Comparison of ENCODE assay signal across 25 cellular contexts in genomic region chr6:13234130-13234529, GRCh38.
DNase-seq lines count a peak whose midpoint lies in the region; ATAC-seq and TF ChIP-seq lines count a peak whose summit lies in the region.
"Had no signal": no experiment of that assay in that cellular context is flagged by ENCODE, and none has a peak within 500 bp of the region (broad histone marks: within the 10 kb centered on the region; RNA-seq: fewer than 3 reads in every experiment).

No MANE protein-coding gene starts in this region.

- intact Hi-C loops in left ventricle myocardium inferior (cut with micrococcal nuclease) (no loop called here), heart left ventricle (cut with DNase I) (no loop called here), aorta (cut with DNase I) (loop anchor here in 1 of 2 donors (5.0 kb wide), 1 partner anchor 93 kb away; the partner anchor contains the start of gene TBC1D7)
- intact Hi-C loops in activated CD4-positive, alpha-beta T cell treated with anti-CD3 and anti-CD28 coated beads, Interleukin-2, amount 10 ng/mL, durations not matched to agents 24 days and 14 days (cut with micrococcal nuclease): no loop called here

- H3K36me3 Mint-ChIP-seq in activated CD4-positive, alpha-beta T cell treated with anti-CD3 and anti-CD28 coated beads, Interleukin-2, amount 10 ng/mL, durations not matched to agents 24 days and 14 days (ENCODE audit: low read depth): no peaks in the 10 kb centered on the region
- H3K36me3 Mint-ChIP-seq: activated naive CD4-positive, alpha-beta T cell treated with anti-CD3 and anti-CD28 coated beads, Interleukin-2, amount 50 U/mL, for 24 hours; natural killer cell had no signal

- H3K27ac Mint-ChIP-seq in activated CD4-positive, alpha-beta T cell treated with anti-CD3 and anti-CD28 coated beads, Interleukin-2, amount 10 ng/mL, durations not matched to agents 24 days and 14 days: no peak overlapping the region
- H3K27ac Mint-ChIP-seq: activated CD4-positive, alpha-beta memory T cell treated with anti-CD3 and anti-CD28 coated beads, Interleukin-2, amount 10 ng/mL, durations not matched to agents 7 days and 5 days; activated naive CD4-positive, alpha-beta T cell treated with anti-CD3 and anti-CD28 coated beads, Interleukin-2, amount 50 U/mL, for 24 hours; activated T-helper 17 cell treated with anti-CD3 and anti-CD28 coated beads, Interleukin-2, amount 50 U/mL, for 72 hours; natural killer cell; stimulated activated naive CD8-positive, alpha-beta T cell treated with anti-CD3 and anti-CD28 coated beads, Interleukin-15, amount 100 ng/mL, for 72 hours; T-helper 1 cell treated with Interleukin-12 subunit alpha and Interleukin-12 subunit beta and Interleukin-4 antibody, amounts not matched to agents 30 μg/mL and 1 μg/mL, for 36 hours had no signal

- no peaks in the 10 kb centered on the region for H3K9me3 ChIP-seq in left ventricle myocardium inferior (replicated peaks)
- no peaks in the 10 kb centered on the region for H3K9me3 ChIP-seq in heart left ventricle
- no peaks in the 10 kb centered on the region for H3K9me3 ChIP-seq in aorta (ENCODE audit: control insufficient read depth, low read length)
- H3K9me3 ChIP-seq: thyroid gland had no signal

- no peak for DNase-seq in left ventricle myocardium inferior
- no peak for DNase-seq in heart left ventricle
- peak; percentile 74 for DNase-seq in RPMI7951 (ENCODE audit: low read depth)
- DNase-seq in epithelial cell of esophagus (ENCODE audit: low read depth): peak; percentile 42
- DNase-seq in aorta: no peak
- no peak for DNase-seq in NCI-H2227 (lab: John Stamatoyannopoulos, UW; ENCODE audit: unreplicated experiment)
- DNase-seq in activated CD4-positive, alpha-beta T cell treated with anti-CD3 and anti-CD28 coated beads, Interleukin-2, amount 10 ng/mL, durations not matched to agents 24 days and 14 days: no peak
- DNase-seq: activated CD4-positive, alpha-beta memory T cell treated with anti-CD3 and anti-CD28 coated beads, Interleukin-2, amount 10 ng/mL, durations not matched to agents 7 days and 5 days; activated CD4-positive, CD25-positive, alpha-beta regulatory T cell treated with anti-CD3 and anti-CD28 coated beads, Interleukin-2, amount 50 U/mL, for 72 hours; activated CD8-positive, alpha-beta memory T cell treated with anti-CD3 and anti-CD28 coated beads, Interleukin-2, amount 50 U/mL, for 48 hours; central memory CD4-positive, alpha-beta T cell; dermis blood vessel endothelial cell; DMS79; natural killer cell; NCI-H1105; NCI-H1930; occipital lobe; small intestine; stimulated activated naive CD8-positive, alpha-beta T cell treated with anti-CD3 and anti-CD28 coated beads, Interleukin-15, amount 100 ng/mL, for 72 hours; thyroid gland had no signal

- H3K4me1 ChIP-seq in left ventricle myocardium inferior: peaks cover 36% of the 10 kb centered on the region
- H3K4me1 ChIP-seq in heart left ventricle: peaks cover 0 to 13% (median 5%) of the 10 kb centered on the region in 12 donors
- peaks cover 5 to 11% of the 10 kb centered on the region in 2 donors for H3K4me1 ChIP-seq in aorta (ENCODE audit: control insufficient read depth in 1 of 2, insufficient read depth in 2 of 2, low read length in 2 of 2)
- H3K4me1 ChIP-seq: thyroid gland had no signal

- H3K4me1 Mint-ChIP-seq in activated CD4-positive, alpha-beta T cell treated with anti-CD3 and anti-CD28 coated beads, Interleukin-2, amount 10 ng/mL, durations not matched to agents 24 days and 14 days: peaks cover 7% of the 10 kb centered on the region

- H3K27me3 ChIP-seq in left ventricle myocardium inferior (ENCODE audit: low read depth) (no peaks in the 10 kb centered on the region), heart left ventricle (no peaks in the 10 kb centered on the region), aorta (ENCODE audit: control insufficient read depth in 1 of 2, insufficient read depth in 2 of 2, low read length in 1 of 2) (no peaks in the 10 kb centered on the region)
- H3K27me3 ChIP-seq: thyroid gland had no signal

- H3K4me3 Mint-ChIP-seq in activated CD4-positive, alpha-beta T cell treated with anti-CD3 and anti-CD28 coated beads, Interleukin-2, amount 10 ng/mL, durations not matched to agents 24 days and 14 days: no peak overlapping the region
- H3K4me3 Mint-ChIP-seq: activated CD4-positive, alpha-beta memory T cell treated with anti-CD3 and anti-CD28 coated beads, Interleukin-2, amount 10 ng/mL, durations not matched to agents 7 days and 5 days; activated naive CD4-positive, alpha-beta T cell treated with anti-CD3 and anti-CD28 coated beads, Interleukin-2, amount 50 U/mL, for 24 hours; activated T-helper 17 cell treated with anti-CD3 and anti-CD28 coated beads, Interleukin-2, amount 50 U/mL, for 72 hours; natural killer cell; stimulated activated naive CD8-positive, alpha-beta T cell treated with anti-CD3 and anti-CD28 coated beads, Interleukin-15, amount 100 ng/mL, for 72 hours; T-helper 1 cell treated with Interleukin-12 subunit alpha and Interleukin-12 subunit beta and Interleukin-4 antibody, amounts not matched to agents 30 μg/mL and 1 μg/mL, for 36 hours had no signal

- H3K4me3 ChIP-seq in left ventricle myocardium inferior: no peak overlapping the region
- no peak overlapping the region for H3K4me3 ChIP-seq in heart left ventricle
- no peak overlapping the region for H3K4me3 ChIP-seq in epithelial cell of esophagus (ENCODE audit: low read length)
- no peak overlapping the region for H3K4me3 ChIP-seq in aorta (ENCODE audit: low read length in 2 of 2)
- H3K4me3 ChIP-seq: thyroid gland had no signal

- peak overlapping the region; percentile 30 for H3K27ac ChIP-seq in left ventricle myocardium inferior (replicated peaks)
- no peak overlapping the region for H3K27ac ChIP-seq in heart left ventricle
- peak overlapping the region; percentile 30 to 67 for H3K27ac ChIP-seq in aorta (ENCODE audit: low read depth in 1 of 2, low read length in 2 of 2)
- H3K27ac ChIP-seq: C4-2B, thyroid gland had no signal

- H3K27me3 Mint-ChIP-seq in activated CD4-positive, alpha-beta T cell treated with anti-CD3 and anti-CD28 coated beads, Interleukin-2, amount 10 ng/mL, durations not matched to agents 24 days and 14 days: peaks cover 12% of the 10 kb centered on the region

- WGBS in heart left ventricle, 4 donors: 70 to 97% (median 96%) methylated on average over 1 of the region's 1 CpG
- 17 to 19% methylated on average over 1 of the region's 1 CpG for WGBS in aorta, 2 donors

- ATAC-seq in heart left ventricle (no peak), aorta (ENCODE audit: low FRiP score) (no peak), HG03432 (IDR thresholded peaks at IDR 0.05; ENCODE audit: unreplicated experiment) (no peak)
- ATAC-seq: activated T-helper 17 cell treated with anti-CD3 and anti-CD28 coated beads, Interleukin-2, amount 50 U/mL, for 72 hours; natural killer cell; stimulated activated naive CD8-positive, alpha-beta T cell treated with anti-CD3 and anti-CD28 coated beads, Interleukin-15, amount 100 ng/mL, for 72 hours had no signal

- no peaks in the 10 kb centered on the region for H3K9me3 Mint-ChIP-seq in activated CD4-positive, alpha-beta T cell treated with anti-CD3 and anti-CD28 coated beads, Interleukin-2, amount 10 ng/mL, durations not matched to agents 24 days and 14 days
- H3K9me3 Mint-ChIP-seq: activated CD4-positive, alpha-beta memory T cell treated with anti-CD3 and anti-CD28 coated beads, Interleukin-2, amount 10 ng/mL, durations not matched to agents 7 days and 5 days; activated naive CD4-positive, alpha-beta T cell treated with anti-CD3 and anti-CD28 coated beads, Interleukin-2, amount 50 U/mL, for 24 hours; activated T-helper 17 cell treated with anti-CD3 and anti-CD28 coated beads, Interleukin-2, amount 50 U/mL, for 72 hours; natural killer cell had no signal

- no peak for TF ChIP-seq POLR2A in heart left ventricle (IDR thresholded peaks at IDR 0.05)

- TF ChIP-seq CTCF in left ventricle myocardium inferior (IDR thresholded peaks at IDR 0.05; ENCODE audit: borderline replicate concordance): no peak
- no peak for TF ChIP-seq CTCF in heart left ventricle (IDR thresholded peaks at IDR 0.05)
- TF ChIP-seq CTCF in epithelial cell of esophagus (IDR thresholded peaks at IDR 0.05; ENCODE audit: insufficient read depth, low read depth, low read length, missing control alignments): no peak

- H3K36me3 ChIP-seq in left ventricle myocardium inferior (peaks cover 32% of the 10 kb centered on the region), heart left ventricle (peaks cover 0 to 34% (median 10%) of the 10 kb centered on the region in 9 donors), aorta (ENCODE audit: control insufficient read depth in 1 of 2, insufficient read depth in 2 of 2, low read length in 1 of 2) (peaks cover 0 to 3% of the 10 kb centered on the region in 2 donors)
- H3K36me3 ChIP-seq: thyroid gland had no signal

Comparison
In these comparisons a context has a peak if more than half of its experiments do, and no peak if none do; other contexts are left out.
1. H3K27ac ChIP-seq: peak in left ventricle myocardium inferior (single experiment) and aorta (2 of 2); none in heart left ventricle (0 of 12).
2. DNase-seq: peak in RPMI7951 (single experiment) and epithelial cell of esophagus (single experiment); none in left ventricle myocardium inferior (single experiment), heart left ventricle (0 of 5), aorta (0 of 2), NCI-H2227 (single experiment) and activated CD4-positive, alpha-beta T cell treated with anti-CD3 and anti-CD28 coated beads, Interleukin-2, amount 10 ng/mL, durations not matched to agents 24 days and 14 days (single experiment).